8 cellular contexts compared by ENCODE assay signal in the genomic region with DNA sequence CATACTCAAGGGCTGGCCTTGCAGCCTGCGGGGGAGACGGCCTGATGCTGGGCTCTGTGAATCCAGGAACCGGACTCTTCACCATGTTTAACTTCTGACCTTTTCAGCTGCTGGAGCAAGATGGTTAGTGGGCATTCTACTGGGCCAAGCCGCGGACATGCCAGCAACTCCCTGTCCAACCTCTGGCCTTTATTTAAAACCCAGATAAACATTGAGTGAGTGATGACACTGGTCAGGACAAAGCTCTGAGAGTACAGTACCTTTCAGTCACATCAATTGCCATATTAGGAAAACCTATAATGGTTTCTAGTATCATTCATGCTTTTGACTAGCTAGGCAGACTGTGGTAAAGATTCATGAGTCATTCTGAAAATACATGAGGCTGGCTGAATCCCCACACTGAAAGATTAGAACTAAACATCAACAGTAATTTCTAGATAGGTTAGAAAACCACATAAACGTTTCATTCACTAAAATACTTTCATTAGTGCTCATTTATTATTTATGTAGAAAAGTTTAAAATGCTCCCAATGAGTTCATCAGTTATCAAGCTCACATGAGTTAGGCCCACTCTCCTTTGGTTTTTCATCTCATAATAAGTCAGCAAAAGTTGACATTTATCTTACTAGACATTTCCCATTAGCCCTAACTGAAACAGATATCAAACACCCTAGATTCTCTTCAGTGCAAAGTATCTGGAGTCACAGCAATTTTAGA. TPM values are rescaled to one million over a fixed set of nuclear protein-coding genes. Genes with fewer than 3 reads are reported as not detected.
DNase-seq lines count a peak whose midpoint lies in the region; ATAC-seq, FAIRE-seq and TF ChIP-seq lines count a peak whose summit lies in the region.

No MANE protein-coding gene starts in this region.

- TF ChIP-seq CTCF in AG04450 (IDR thresholded peaks at IDR 0.05; ENCODE audit: low read depth, low read length) (no peak), GM12878 (IDR thresholded peaks at IDR 0.05 in 2 of 3, conservative IDR thresholded peaks at IDR 0.05 in 1 of 3; ENCODE audit: control insufficient read depth in 2 of 3, extremely low read depth in 1 of 3, insufficient read depth in 1 of 3, low read depth in 3 of 3, low read length in 3 of 3) (no peak), ascending aorta (IDR thresholded peaks at IDR 0.05) (no peak), BE2C (IDR thresholded peaks at IDR 0.05; ENCODE audit: low read depth, low read length) (no peak)

- CTCF ChIA-PET in AG04450 (lab: Charles Lee): interaction anchor here (1.0 to 2.7 kb wide), 5 partner anchors 12 to 185 kb away, joined by 3 to 15 read pairs (median 7); no protein-coding TSS in a partner anchor
- CTCF ChIA-PET in GM12878 (lab: Yijun Ruan, JAX): interaction anchor here (0.9 to 3.9 kb wide), 8 partner anchors 12 to 212 kb away, joined by 3 to 33 read pairs (median 4); no protein-coding TSS in a partner anchor

- intact Hi-C loops in GM12878 (cut with micrococcal nuclease; ENCODE audit: unreplicated experiment) (loop anchor here (1.0 to 5.0 kb wide), 4 partner anchors 38 to 169 kb away; a partner anchor contains a TSS), ascending aorta (cut with DNase I) (no loop called here)

- DNase-seq in AG04450 (ENCODE audit: low read depth, low spot score): peak; percentile 66
- peak; percentile 57 for DNase-seq in GM19239 (ENCODE audit: insufficient read length, low spot score)
- peak; percentile 88 for DNase-seq in GM12878 (ENCODE audit: low read depth, low spot score)
- peak; percentile 30 to 50 for DNase-seq in stimulated activated naive CD8-positive, alpha-beta T cell treated with anti-CD3 and anti-CD28 coated beads, Interleukin-15, amount 100 ng/mL, for 72 hours
- DNase-seq in ascending aorta (ENCODE audit: low spot score in 2 of 2): no peak
- no peak for DNase-seq in stimulated activated CD4-positive, alpha-beta T cell treated with anti-CD3 and anti-CD28 coated beads, Interleukin-2, amount 100 ng/mL, for 48 hours
- no peak for DNase-seq in BE2C

- peak overlapping the region; percentile 84 to 94 for H3K27ac Mint-ChIP-seq in stimulated activated naive CD8-positive, alpha-beta T cell treated with anti-CD3 and anti-CD28 coated beads, Interleukin-15, amount 100 ng/mL, for 72 hours

- FAIRE-seq in GM19239 (lab: Jason Lieb, UNC): peak; percentile 91
- peak; percentile 97 for FAIRE-seq in GM12878 (lab: Jason Lieb, UNC)

- TF ChIP-seq EP300 in GM12878 (IDR thresholded peaks at IDR 0.05; ENCODE audit: borderline replicate concordance in 1 of 2, control insufficient read depth in 1 of 2, low read depth in 2 of 2, low read length in 2 of 2): peak; percentile 93 to 95

- no peak overlapping the region for H3K4me3 ChIP-seq in AG04450 (ENCODE audit: low read depth, low read length)
- H3K4me3 ChIP-seq in GM12878: no peak overlapping the region
- H3K4me3 ChIP-seq in ascending aorta: no peak overlapping the region
- no peak overlapping the region for H3K4me3 ChIP-seq in BE2C (ENCODE audit: low read depth, low read length)

- peaks cover 45% of the 10 kb centered on the region for H3K4me1 Mint-ChIP-seq in stimulated activated naive CD8-positive, alpha-beta T cell treated with anti-CD3 and anti-CD28 coated beads, Interleukin-15, amount 100 ng/mL, for 72 hours

- H3K4me1 ChIP-seq in GM12878 (ENCODE audit: control insufficient read depth, insufficient read depth, low read length) (peaks cover 17% of the 10 kb centered on the region), ascending aorta (no peaks in the 10 kb centered on the region), BE2C (no peaks in the 10 kb centered on the region)

- peaks cover 2% of the 10 kb centered on the region for H3K27me3 ChIP-seq in AG04450 (ENCODE audit: control insufficient read depth, insufficient read depth, low read length)
- no peaks in the 10 kb centered on the region for H3K27me3 ChIP-seq in GM12878 (replicated peaks in 1 of 2; ENCODE audit: control insufficient read depth in 2 of 2, insufficient read depth in 2 of 2, low read length in 1 of 2)
- no peaks in the 10 kb centered on the region for H3K27me3 ChIP-seq in ascending aorta
- no peaks in the 10 kb centered on the region for H3K27me3 ChIP-seq in BE2C

- POLR2A ChIA-PET in AG04450 (lab: Yijun Ruan, JAX): interaction anchor here (0.7 kb wide), 1 partner anchor 68 kb away, joined by 3 read pairs; no protein-coding TSS in a partner anchor
- POLR2A ChIA-PET in GM12878 (lab: Charles Lee): interaction anchor here (1.8 kb wide), 1 partner anchor 39 kb away, joined by 7 read pairs; no protein-coding TSS in a partner anchor

- in situ Hi-C loops in GM12878 (cut with MboI): no loop called here

- ATAC-seq in HG03135 (IDR thresholded peaks at IDR 0.05; ENCODE audit: unreplicated experiment) (peak; percentile 95), GM12878 (peak; percentile 98)
- peak; percentile 97 for ATAC-seq in stimulated activated naive CD8-positive, alpha-beta T cell treated with anti-CD3 and anti-CD28 coated beads, Interleukin-15, amount 100 ng/mL, for 72 hours

- H2AFZ ChIP-seq in GM12878 (ENCODE audit: control insufficient read depth, low read depth, low read length): no peak overlapping the region

- H3K9me3 Mint-ChIP-seq in stimulated activated naive CD8-positive, alpha-beta T cell treated with anti-CD3 and anti-CD28 coated beads, Interleukin-15, amount 100 ng/mL, for 72 hours: no peaks in the 10 kb centered on the region

- H4K20me1 ChIP-seq in GM12878 (ENCODE audit: control insufficient read depth, insufficient read depth): peaks cover 3% of the 10 kb centered on the region

- RAD21 ChIA-PET in GM12878 (lab: Charles Lee; ENCODE audit: unreplicated experiment): interaction anchor here (1.0 to 2.4 kb wide), 8 partner anchors 9 to 210 kb away, joined by 3 to 16 read pairs (median 4); a partner anchor contains a TSS

- H3K79me2 ChIP-seq in GM12878 (ENCODE audit: control insufficient read depth, insufficient read depth, low read length): no peaks in the 10 kb centered on the region

- no peak overlapping the region for H3K9ac ChIP-seq in GM12878 (ENCODE audit: control insufficient read depth, insufficient read depth, low read length)

- H3K27ac ChIP-seq in AG04450 (ENCODE audit: low read depth, low read length) (peak overlapping the region; percentile 57), GM12878 (ENCODE audit: control insufficient read depth, insufficient read depth) (0 out of 2 replicates have a peak overlapping the region, but pooled peaks have one; percentile 0), ascending aorta (no peak overlapping the region)

- no peak for TF ChIP-seq RAD21 in GM12878 (IDR thresholded peaks at IDR 0.05; ENCODE audit: insufficient read depth, low read depth, low read length)

- peak overlapping the region; percentile 62 to 67 for H3K4me3 Mint-ChIP-seq in stimulated activated naive CD8-positive, alpha-beta T cell treated with anti-CD3 and anti-CD28 coated beads, Interleukin-15, amount 100 ng/mL, for 72 hours

- 49% methylated on average over 6 of the region's 6 CpGs for WGBS in GM12878 (ENCODE audit: insufficient coverage, insufficient replicate concordance, low lambda C conversion rate, missing lambda C conversion rate)

- BruUV-seq in GM12878 (replicated peaks; lab: Mats Ljungman, UMichigan): no TSS peak

- H3K27me3 Mint-ChIP-seq in stimulated activated naive CD8-positive, alpha-beta T cell treated with anti-CD3 and anti-CD28 coated beads, Interleukin-15, amount 100 ng/mL, for 72 hours: peaks cover 19% of the 10 kb centered on the region

- 0 out of 2 replicates have a peak overlapping the region, but pooled peaks have one; percentile 30 for H3K4me2 ChIP-seq in GM12878 (ENCODE audit: control insufficient read depth, insufficient read depth)

- TF ChIP-seq POLR2A in GM12878 (IDR thresholded peaks at IDR 0.05; ENCODE audit: low read depth, low read length): no peak

- H3K36me3 ChIP-seq in GM12878 (ENCODE audit: control insufficient read depth in 2 of 2, insufficient read depth in 2 of 2, low read length in 1 of 2) (peaks cover 0 to 3% of the 10 kb centered on the region in 2 experiments; a peak in 1 of 4 replicates), ascending aorta (peaks cover 22 to 48% of the 10 kb centered on the region in 2 donors), BE2C (peaks cover 26% of the 10 kb centered on the region)

- SMC1A ChIA-PET in GM12878 (lab: Charles Lee; ENCODE audit: uncharacterized antibody, unreplicated experiment): interaction anchor here (0.7 to 3.6 kb wide), 15 partner anchors 9 to 773 kb away, joined by 3 to 38 read pairs (median 4); no protein-coding TSS in a partner anchor

- H3K9me3 ChIP-seq in AG04450 (ENCODE audit: control insufficient read depth, insufficient read depth, low read length) (no peaks in the 10 kb centered on the region), GM12878 (replicated peaks; ENCODE audit: control insufficient read depth, insufficient read depth, low read length) (no peaks in the 10 kb centered on the region; the same call in 2 of the 3 replicates), ascending aorta (no peaks in the 10 kb centered on the region), BE2C (no peaks in the 10 kb centered on the region)

TF ChIP-seq in GM12878, 131 proteins besides CTCF, POLR2A, EP300 and RAD21 (continues in another document):
- TF ChIP-seq MYC (IDR thresholded peaks at IDR 0.05; ENCODE audit: insufficient read depth, insufficient read length, insufficient replicate concordance, low read length, severe bottlenecking) (no peak), SIX5 (IDR thresholded peaks at IDR 0.05; ENCODE audit: low read depth, low read length, severe bottlenecking) (no peak), RFX5 (IDR thresholded peaks at IDR 0.05; ENCODE audit: low read depth, low read length) (no peak)

RNA-seq across cellular contexts. Expression of a gene that starts 7.1 kb away (rescaled TPM):
- not detected in 2 replicates for polyA plus RNA-seq in AG04450 (2011; rRNA removed)
- not detected in 2 replicates for polyA minus RNA-seq in AG04450 (2011; rRNA and poly(A)+ RNA removed)
- total RNA-seq in GM12878 (2013; cell fraction: nucleolus; rRNA removed): not detected in 2 replicates
- total RNA-seq in GM12878 (2014; rRNA removed): not detected in 2 replicates
- total RNA-seq in GM12878 (2014; rRNA removed; fragmentation: Illumina TruSeq; extraction: Trizol): not detected in 2 replicates
- total RNA-seq in GM12878 (2021): not detected in 2 replicates
- polyA plus RNA-seq in GM12878 (2011; ENCODE audit: low read depth): not detected
- polyA plus RNA-seq in GM12878 (2011; rRNA removed): 0.05 TPM in 1 of 2 replicates, not detected in the other
- 0.10 and 0.12 TPM in 2 replicates for polyA plus RNA-seq in GM12878 (2011; cell fraction: cytosol; rRNA removed)
- 0.36 and 0.80 TPM in 2 replicates for polyA plus RNA-seq in GM12878 (2011; cell fraction: nucleus; rRNA removed)
- not detected in 2 replicates for polyA plus RNA-seq in GM12878 (2012)
- polyA plus RNA-seq in GM12878 (2014; fragmentation: Illumina TruSeq; extraction: Trizol): not detected in 2 replicates
- not detected for polyA plus RNA-seq in GM12878 (2014; fragmentation: Nextera tagmentation; extraction: Ambion mirVana)
- 0.35 TPM in 1 of 2 replicates, not detected in the other for polyA plus RNA-seq in GM12878 (2014; rRNA removed)
- polyA plus RNA-seq in GM12878 (2016; fragmentation: Nextera tagmentation; extraction: Ambion mirVana): under 1 TPM in 1 of 2 experiments, not detected in 1; 0.12 TPM
- polyA minus RNA-seq in GM12878 (2011; rRNA and poly(A)+ RNA removed): 0.15 TPM in 1 of 2 replicates, not detected in the other
- not detected in 2 replicates for polyA minus RNA-seq in GM12878 (2011; cell fraction: cytosol; rRNA and poly(A)+ RNA removed)
- not detected in 2 replicates for polyA minus RNA-seq in GM12878 (2011; cell fraction: nucleus; rRNA and poly(A)+ RNA removed)
- total RNA-seq in ascending aorta: not detected
- polyA plus RNA-seq in BE2C (2012; ENCODE audit: insufficient read depth, insufficient read length, low read depth): 3.8 TPM

Comparison
In these comparisons a context has a peak if more than half of its experiments do, and no peak if none do; other contexts are left out.
1. DNase-seq: peak in AG04450 (single experiment), GM19239 (single experiment), GM12878 (single experiment) and stimulated activated naive CD8-positive, alpha-beta T cell treated with anti-CD3 and anti-CD28 coated beads, Interleukin-15, amount 100 ng/mL, for 72 hours (2 of 2); none in ascending aorta (0 of 2), stimulated activated CD4-positive, alpha-beta T cell treated with anti-CD3 and anti-CD28 coated beads, Interleukin-2, amount 100 ng/mL, for 48 hours (0 of 2) and BE2C (single experiment).
2. H3K27ac ChIP-seq: peak in AG04450 (single experiment) and GM12878 (single experiment); none in ascending aorta (0 of 2).
3. Peak in every context shown above with its lines, with median percentiles within 50 percentile points of each other: ATAC-seq.